In genomic region chrX:12228862-12229261, GRCh38 we compare ENCODE assay signal across 9 cellular contexts.
"Had no signal": no experiment of that assay in that cellular context is flagged by ENCODE, and none has a peak within 500 bp of the region (broad histone marks: within the 10 kb centered on the region; RNA-seq: fewer than 3 reads in every experiment).

No MANE protein-coding gene starts in this region.

- H3K36me3 Mint-ChIP-seq: IgD-negative memory B cell had no signal

- H3K9me3 ChIP-seq: HAP-1 had no signal

- DNase-seq: HFFc6, KBM-7 had no signal

- H3K27ac ChIP-seq: HL-60, KMS-11 had no signal

- H3K4me3 Mint-ChIP-seq: GM23338, HFFc6, IgD-negative memory B cell had no signal

- H3K9me3 Mint-ChIP-seq: GM23338, HFFc6 had no signal

- H3K4me1 Mint-ChIP-seq: GM23338 had no signal

- H3K36me3 ChIP-seq: HAP-1 had no signal

- ATAC-seq: GM23338, HCT116, HepG2 had no signal

- H3K4me1 ChIP-seq: HAP-1 had no signal

- H3K4me3 ChIP-seq: GM23338, HAP-1 had no signal

- H3K27me3 Mint-ChIP-seq: IgD-negative memory B cell had no signal

- H3K27ac Mint-ChIP-seq: GM23338, HFFc6 had no signal
